Comparison of ENCODE assay signal across 14 cellular contexts in genomic region chrX:133639726-133640125, GRCh38.
DNase-seq lines count a peak whose midpoint lies in the region; ATAC-seq, FAIRE-seq and TF ChIP-seq lines count a peak whose summit lies in the region.
"Had no signal": no experiment of that assay in that cellular context is flagged by ENCODE, and none has a peak within 500 bp of the region (broad histone marks: within the 10 kb centered on the region; RNA-seq: fewer than 3 reads in every experiment).

No MANE protein-coding gene starts in this region.

- H3K79me2 ChIP-seq in H1 (ENCODE audit: control insufficient read depth in 1 of 2, insufficient read depth in 2 of 2, low read length in 2 of 2) (no peaks in the 10 kb centered on the region), smooth muscle cell (ENCODE audit: low read depth) (no peaks in the 10 kb centered on the region)

- H4K8ac ChIP-seq in H1 (ENCODE audit: extremely low read depth, insufficient read depth, low read length) (no peak overlapping the region), mesenchymal stem cell (ENCODE audit: low read length) (no peak overlapping the region)

- H3K9ac ChIP-seq in HUES64 (ENCODE audit: low read depth, low read length) (peak overlapping the region; percentile 57), H1 (replicated peaks in 1 of 4; ENCODE audit: extremely low read depth in 1 of 4, low read depth in 3 of 4, low read length in 3 of 4) (no peak overlapping the region), mesenchymal stem cell (ENCODE audit: low read length) (no peak overlapping the region), smooth muscle cell (ENCODE audit: low read depth) (no peak overlapping the region)

- POLR2A ChIA-PET in H1 (lab: Charles Lee; ENCODE audit: partially characterized antibody) = interaction anchor here (0.6 kb wide), 1 partner anchor 9 kb away, joined by 3 read pairs; no protein-coding TSS in a partner anchor

- H2BK12ac ChIP-seq in H1 (ENCODE audit: low read depth, low read length) (no peak overlapping the region), mesenchymal stem cell (ENCODE audit: low read length in 2 of 2) (no peak overlapping the region)

- no peak for TF ChIP-seq CTCF in H1 (IDR thresholded peaks at IDR 0.05; ENCODE audit: control extremely low read depth in 1 of 3, insufficient read depth in 1 of 3, low read depth in 1 of 3, low read length in 3 of 3)
- TF ChIP-seq CTCF in smooth muscle cell (IDR thresholded peaks at IDR 0.05; ENCODE audit: borderline replicate concordance, insufficient read depth, poor library complexity, severe bottlenecking) = no peak

- TF ChIP-seq POLR2A in H1 (IDR thresholded peaks at IDR 0.05; ENCODE audit: control extremely low read depth in 1 of 2, low read depth in 2 of 2, low read length in 2 of 2) = no peak

- TF ChIP-seq EP300 in H1 (IDR thresholded peaks at IDR 0.05; ENCODE audit: borderline replicate concordance in 1 of 2, low read depth in 2 of 2, low read length in 2 of 2) = no peak

- ATAC-seq in HG03565 (IDR thresholded peaks at IDR 0.05; ENCODE audit: unreplicated experiment) (no peak), GM21381 (IDR thresholded peaks at IDR 0.05; ENCODE audit: unreplicated experiment) (no peak), HG02798 (IDR thresholded peaks at IDR 0.05; ENCODE audit: poor library complexity, unreplicated experiment) (no peak)

- H3K4ac ChIP-seq in H1 (replicated peaks; ENCODE audit: insufficient read length, low read depth, low read length) (no peak overlapping the region), mesenchymal stem cell (ENCODE audit: low read depth in 1 of 2, low read length in 2 of 2) (no peak overlapping the region)

- H4K91ac ChIP-seq in H1 (replicated peaks; ENCODE audit: insufficient read length, low read length) (no peak overlapping the region), mesenchymal stem cell (ENCODE audit: low read length) (no peak overlapping the region)

- H3K14ac ChIP-seq in H1 (ENCODE audit: insufficient read length) (no peak overlapping the region), mesenchymal stem cell (ENCODE audit: low read length in 2 of 2) (no peak overlapping the region)

- no peak overlapping the region for H2BK20ac ChIP-seq in H1 (ENCODE audit: low read length)

- H3F3A ChIP-seq in smooth muscle cell (ENCODE audit: low read depth) = no peaks in the 10 kb centered on the region

- no peak for DNase-seq in H1 (ENCODE audit: low read depth in 1 of 2, low spot score in 2 of 2)
- no peak for DNase-seq in mesenchymal stem cell
- DNase-seq in smooth muscle cell (lab: John Stamatoyannopoulos, UW; ENCODE audit: unreplicated experiment) = no peak
- DNase-seq: BE2C; CD4-positive, alpha-beta memory T cell; GF-D8; NCI-H1436; NCI-H2029 treated with DMSO at 0.1 percent for 48 hours; NCI-H524 treated with DMSO at 0.1 percent for 48 hours had no signal

- H2BK5ac ChIP-seq in H1 (ENCODE audit: low read depth, low read length) (peak overlapping the region; percentile 56; the same call in 1 of the 2 replicates), mesenchymal stem cell (ENCODE audit: low read depth, low read length, poor library complexity, severe bottlenecking) (no peak overlapping the region)

- H2BK15ac ChIP-seq in H1 (ENCODE audit: low read length) (no peak overlapping the region), mesenchymal stem cell (ENCODE audit: low read depth, poor library complexity, severe bottlenecking) (no peak overlapping the region)

- CTCF ChIA-PET in H1 (lab: Charles Lee; ENCODE audit: partially characterized antibody) = interaction anchor here (0.6 kb wide), 1 partner anchor 194 kb away, joined by 3 read pairs; no protein-coding TSS in a partner anchor

- no peaks in the 10 kb centered on the region for H3K23me2 ChIP-seq in H1 (ENCODE audit: low read depth, low read length)

- no peaks in the 10 kb centered on the region for H4K20me1 ChIP-seq in H1 (replicated peaks in 1 of 2; ENCODE audit: control insufficient read depth in 1 of 2, insufficient read depth in 2 of 2, low read length in 2 of 2)
- H4K20me1 ChIP-seq in smooth muscle cell (ENCODE audit: low read depth) = no peaks in the 10 kb centered on the region

- H3K4me1 ChIP-seq in HUES64 (ENCODE audit: insufficient read depth, low read length) (peaks cover 26% of the 10 kb centered on the region), H1 (replicated peaks in 1 of 4; ENCODE audit: control insufficient read depth in 3 of 4, insufficient read depth in 4 of 4, low read length in 3 of 4) (peaks cover 0 to 6% (median 1%) of the 10 kb centered on the region in 4 experiments; a peak in 4 of 7 replicates), mesenchymal stem cell (ENCODE audit: control insufficient read depth, insufficient read depth, low read depth, low read length) (no peaks in the 10 kb centered on the region), smooth muscle cell (ENCODE audit: low read depth) (peaks cover 15% of the 10 kb centered on the region)
- H3K4me1 ChIP-seq: BE2C had no signal

- no peak overlapping the region for H3K18ac ChIP-seq in H1 (ENCODE audit: extremely low read depth, low read length)
- no peak overlapping the region for H3K18ac ChIP-seq in mesenchymal stem cell (ENCODE audit: low read depth in 1 of 2, low read length in 2 of 2)

- H2BK120ac ChIP-seq in H1 (replicated peaks; ENCODE audit: low read depth, low read length) = peak overlapping the region; percentile 64
- no peak overlapping the region for H2BK120ac ChIP-seq in mesenchymal stem cell (ENCODE audit: low read depth, low read length)

- H3K27ac ChIP-seq in HUES64 (ENCODE audit: low read depth, low read length) = peak overlapping the region; percentile 91
- no peak overlapping the region for H3K27ac ChIP-seq in H1 (ENCODE audit: low read depth, low read length)
- peak overlapping the region; percentile 64 for H3K27ac ChIP-seq in mesenchymal stem cell (ENCODE audit: low read length, poor library complexity, severe bottlenecking)
- H3K27ac ChIP-seq in smooth muscle cell (ENCODE audit: low read depth) = peak overlapping the region; percentile 62

- H2AK5ac ChIP-seq in H1 (ENCODE audit: low read depth, low read length) (no peak overlapping the region), mesenchymal stem cell (ENCODE audit: low read length, severe bottlenecking) (no peak overlapping the region)

- H3K79me1 ChIP-seq in H1 (ENCODE audit: low read depth, low read length) = no peaks in the 10 kb centered on the region
- no peaks in the 10 kb centered on the region for H3K79me1 ChIP-seq in mesenchymal stem cell (replicated peaks; ENCODE audit: low read length, poor library complexity, severe bottlenecking)

- H3K4me3 ChIP-seq in HUES64 (ENCODE audit: low read length) (no peak overlapping the region), H1 (ENCODE audit: extremely low read depth in 1 of 4, insufficient read depth in 2 of 4, low read depth in 3 of 4, low read length in 4 of 4) (no peak overlapping the region; a peak in 1 of 8 replicates), mesenchymal stem cell (ENCODE audit: insufficient read depth in 1 of 2, low read depth in 1 of 2, low read length in 2 of 2) (no peak overlapping the region), smooth muscle cell (no peak overlapping the region)
- H3K4me3 ChIP-seq: HAP-1 had no signal

- no peak for FAIRE-seq in H1 (lab: Jason Lieb, UNC)

- H3K9me3 ChIP-seq in HUES64 (ENCODE audit: insufficient read depth, low read depth, low read length) (no peaks in the 10 kb centered on the region), H1 (ENCODE audit: insufficient read depth in 2 of 2, low read depth in 1 of 2, low read length in 1 of 2) (no peaks in the 10 kb centered on the region), mesenchymal stem cell (ENCODE audit: control insufficient read depth, low read length) (no peaks in the 10 kb centered on the region), smooth muscle cell (replicated peaks; ENCODE audit: low read depth) (peaks cover 4% of the 10 kb centered on the region)
- H3K9me3 ChIP-seq: BE2C, HAP-1 had no signal

- H3K27me3 ChIP-seq in HUES64 (ENCODE audit: insufficient read depth, low read length) = no peaks in the 10 kb centered on the region
- H3K27me3 ChIP-seq in H1 (replicated peaks in 1 of 4; ENCODE audit: control insufficient read depth in 3 of 4, extremely low read depth in 1 of 4, insufficient read depth in 3 of 4, low read length in 3 of 4) = no peaks in the 10 kb centered on the region
- no peaks in the 10 kb centered on the region for H3K27me3 ChIP-seq in mesenchymal stem cell (ENCODE audit: control insufficient read depth in 1 of 2, insufficient read depth in 1 of 2, low read length in 2 of 2)
- H3K27me3 ChIP-seq in smooth muscle cell (ENCODE audit: low read depth) = no peaks in the 10 kb centered on the region
- H3K27me3 ChIP-seq: BE2C had no signal

- TF ChIP-seq RAD21 in H1 (IDR thresholded peaks at IDR 0.05 in 1 of 2, conservative IDR thresholded peaks at IDR 0.05 in 1 of 2; ENCODE audit: low read depth in 2 of 2, low read length in 2 of 2) = no peak

- H3K36me3 ChIP-seq in HUES64 (ENCODE audit: insufficient read depth, low read length) (no peaks in the 10 kb centered on the region), H1 (ENCODE audit: control insufficient read depth in 2 of 4, insufficient read depth in 4 of 4, low read length in 3 of 4) (no peaks in the 10 kb centered on the region), mesenchymal stem cell (ENCODE audit: control insufficient read depth in 1 of 2, insufficient read depth in 2 of 2, low read depth in 1 of 2, low read length in 2 of 2) (no peaks in the 10 kb centered on the region), smooth muscle cell (ENCODE audit: low read depth) (no peaks in the 10 kb centered on the region)
- H3K36me3 ChIP-seq: BE2C had no signal

- H3K23ac ChIP-seq in H1 (ENCODE audit: insufficient read length) (no peak overlapping the region), mesenchymal stem cell (ENCODE audit: low read length in 2 of 2) (no peak overlapping the region)

- peak overlapping the region; percentile 52 to 56; a peak in 2 of 4 replicates for H3K4me2 ChIP-seq in H1 (ENCODE audit: insufficient read depth in 1 of 2, low read depth in 2 of 2, low read length in 2 of 2)
- peak overlapping the region; percentile 34 for H3K4me2 ChIP-seq in mesenchymal stem cell (ENCODE audit: low read length, poor library complexity, severe bottlenecking)
- no peak overlapping the region for H3K4me2 ChIP-seq in smooth muscle cell

- 85% methylated on average over 2 of the region's 2 CpGs for WGBS in HUES64
- 32% methylated on average over 2 of the region's 2 CpGs; no CpG with 5 or more reads in 1 of the 2 experiments for WGBS in H1 (ENCODE audit: extremely low coverage in 1 of 2, insufficient coverage in 1 of 2, insufficient read length in 1 of 2, insufficient replicate concordance in 2 of 2, low coverage in 1 of 2, low lambda C conversion rate in 2 of 2, missing lambda C conversion rate in 1 of 2), 2 experiments
- WGBS in mesenchymal stem cell = no CpG with 5 or more reads among the region's 2 CpGs
- WGBS in smooth muscle cell (ENCODE audit: low lambda C conversion rate) = 53% methylated on average over 2 of the region's 2 CpGs

- H2AFZ ChIP-seq in H1 (ENCODE audit: low read length) (no peak overlapping the region), mesenchymal stem cell (ENCODE audit: low read depth, low read length) (no peak overlapping the region), smooth muscle cell (ENCODE audit: low read depth) (no peak overlapping the region)

- H3K56ac ChIP-seq in H1 (replicated peaks; ENCODE audit: insufficient read length, low read depth, low read length) = peak overlapping the region; percentile 6

- H4K5ac ChIP-seq in H1 (ENCODE audit: insufficient read length, low read depth, low read length) = no peak overlapping the region
